Comparison of ENCODE assay signal across 7 cellular contexts in genomic region chr13:18224411-18224810, GRCh38.
DNase-seq lines count a peak whose midpoint lies in the region; ATAC-seq and TF ChIP-seq lines count a peak whose summit lies in the region.
"Not testable (repeated sequence)": the region's sequence is repeated elsewhere in the genome, so short reads cannot be mapped to it uniquely, and the experiment has no call there.

No MANE protein-coding gene starts in this region.

- not testable (repeated sequence) for H3K36me3 Mint-ChIP-seq in CD8-positive, alpha-beta memory T cell; activated CD4-positive, alpha-beta T cell treated with anti-CD3 and anti-CD28 coated beads for 36 hours (ENCODE audit: low read depth); activated CD8-positive, alpha-beta T cell treated with anti-CD3 and anti-CD28 coated beads for 36 hours (ENCODE audit: low read depth); activated naive CD4-positive, alpha-beta T cell treated with anti-CD3 and anti-CD28 coated beads for 36 hours (ENCODE audit: low read depth)

- H3K27me3 Mint-ChIP-seq in CD8-positive, alpha-beta memory T cell; activated CD4-positive, alpha-beta T cell treated with anti-CD3 and anti-CD28 coated beads for 36 hours; activated CD8-positive, alpha-beta T cell treated with anti-CD3 and anti-CD28 coated beads for 36 hours; activated naive CD4-positive, alpha-beta T cell treated with anti-CD3 and anti-CD28 coated beads for 36 hours (ENCODE audit: low read depth): not testable (repeated sequence)

- H3F3A ChIP-seq in MM.1S (ENCODE audit: insufficient read depth, low read length), result not testable (repeated sequence)

- H3K4me3 ChIP-seq in CD8-positive, alpha-beta memory T cell (ENCODE audit: low read length); MM.1S (ENCODE audit: low read length): not testable (repeated sequence)

- H3K4me3 Mint-ChIP-seq in CD8-positive, alpha-beta memory T cell, result peak overlapping the region in 2 of 7 donors; percentile 3 to 61
- H3K4me3 Mint-ChIP-seq in activated CD4-positive, alpha-beta T cell treated with anti-CD3 and anti-CD28 coated beads for 36 hours; activated CD8-positive, alpha-beta T cell treated with anti-CD3 and anti-CD28 coated beads for 36 hours; activated naive CD4-positive, alpha-beta T cell treated with anti-CD3 and anti-CD28 coated beads for 36 hours: not testable (repeated sequence)

- peaks cover 0 to 14% (median 4%) of the 10 kb centered on the region in 3 donors for H3K4me1 Mint-ChIP-seq in CD8-positive, alpha-beta memory T cell
- not testable (repeated sequence) for H3K4me1 Mint-ChIP-seq in activated CD4-positive, alpha-beta T cell treated with anti-CD3 and anti-CD28 coated beads for 36 hours; activated CD8-positive, alpha-beta T cell treated with anti-CD3 and anti-CD28 coated beads for 36 hours (ENCODE audit: low read depth); activated naive CD4-positive, alpha-beta T cell treated with anti-CD3 and anti-CD28 coated beads for 36 hours (ENCODE audit: low read depth)

- not testable (repeated sequence) for H3K9me2 ChIP-seq in MM.1S (replicated peaks; ENCODE audit: insufficient read depth, low read length)

- not testable (repeated sequence) for H3K36me3 ChIP-seq in CD8-positive, alpha-beta memory T cell (ENCODE audit: insufficient read depth, low read length); MM.1S (replicated peaks; ENCODE audit: insufficient read depth, low read length)

- H3K27ac Mint-ChIP-seq in CD8-positive, alpha-beta memory T cell; activated CD4-positive, alpha-beta T cell treated with anti-CD3 and anti-CD28 coated beads for 36 hours; activated CD8-positive, alpha-beta T cell treated with anti-CD3 and anti-CD28 coated beads for 36 hours; activated naive CD4-positive, alpha-beta T cell treated with anti-CD3 and anti-CD28 coated beads for 36 hours: not testable (repeated sequence)

- H3K79me2 ChIP-seq in MM.1S (ENCODE audit: low read length), result not testable (repeated sequence)

- H3K9ac ChIP-seq in MM.1S (ENCODE audit: low read length), result not testable (repeated sequence)

- intact Hi-C loops in activated CD4-positive, alpha-beta T cell treated with anti-CD3 and anti-CD28 coated beads for 36 hours (cut with DNase I, micrococcal nuclease); activated CD8-positive, alpha-beta T cell treated with anti-CD3 and anti-CD28 coated beads for 36 hours (cut with micrococcal nuclease); activated naive CD4-positive, alpha-beta T cell treated with anti-CD3 and anti-CD28 coated beads for 36 hours (cut with micrococcal nuclease): not testable (repeated sequence)

- H3K9me3 ChIP-seq in CD8-positive, alpha-beta memory T cell (ENCODE audit: low read length); MM.1S (replicated peaks; ENCODE audit: insufficient read depth, low read length): not testable (repeated sequence)

- peak in 3 of 5 donors; percentile 12 to 49 (median 14) for DNase-seq in CD8-positive, alpha-beta memory T cell
- DNase-seq in MM.1S (peak; percentile 7), RPMI8226 (peak; percentile 22), glomerular visceral epithelial cell (ENCODE audit: extremely low spot score) (peak; percentile 12)
- DNase-seq in activated CD4-positive, alpha-beta T cell treated with anti-CD3 and anti-CD28 coated beads for 36 hours, result peak; percentile 19
- DNase-seq in activated CD8-positive, alpha-beta T cell treated with anti-CD3 and anti-CD28 coated beads for 36 hours, result peak; percentile 3
- peak; percentile 21 for DNase-seq in activated naive CD4-positive, alpha-beta T cell treated with anti-CD3 and anti-CD28 coated beads for 36 hours

- POLR2A ChIA-PET in CD8-positive, alpha-beta memory T cell (lab: Charles Lee); activated CD4-positive, alpha-beta T cell treated with anti-CD3 and anti-CD28 coated beads for 36 hours (lab: Charles Lee); activated CD8-positive, alpha-beta T cell treated with anti-CD3 and anti-CD28 coated beads for 36 hours (lab: Charles Lee): not testable (repeated sequence)

- CTCF ChIA-PET in CD8-positive, alpha-beta memory T cell (lab: Charles Lee); activated CD4-positive, alpha-beta T cell treated with anti-CD3 and anti-CD28 coated beads for 36 hours (lab: Charles Lee); activated CD8-positive, alpha-beta T cell treated with anti-CD3 and anti-CD28 coated beads for 36 hours (lab: Charles Lee); activated naive CD4-positive, alpha-beta T cell treated with anti-CD3 and anti-CD28 coated beads for 36 hours (lab: Charles Lee): not testable (repeated sequence)

- not testable (repeated sequence) for H3K4me1 ChIP-seq in CD8-positive, alpha-beta memory T cell (ENCODE audit: insufficient read depth, low read length); MM.1S (ENCODE audit: low read length)

- H3K27ac ChIP-seq in CD8-positive, alpha-beta memory T cell (ENCODE audit: low read depth, low read length); MM.1S (ENCODE audit: low read length): not testable (repeated sequence)

- not testable (repeated sequence) for H2AFZ ChIP-seq in MM.1S (ENCODE audit: low read length)

- not testable (repeated sequence) for ATAC-seq in activated CD4-positive, alpha-beta T cell treated with anti-CD3 and anti-CD28 coated beads for 36 hours; activated CD8-positive, alpha-beta T cell treated with anti-CD3 and anti-CD28 coated beads for 36 hours

- not testable (repeated sequence) for TF ChIP-seq CTCF in MM.1S (IDR thresholded peaks at IDR 0.05; ENCODE audit: low read length); activated CD8-positive, alpha-beta T cell treated with anti-CD3 and anti-CD28 coated beads for 36 hours (IDR thresholded peaks at IDR 0.05)

- H3K9me3 Mint-ChIP-seq in CD8-positive, alpha-beta memory T cell; activated CD4-positive, alpha-beta T cell treated with anti-CD3 and anti-CD28 coated beads for 36 hours (ENCODE audit: low read depth); activated CD8-positive, alpha-beta T cell treated with anti-CD3 and anti-CD28 coated beads for 36 hours; activated naive CD4-positive, alpha-beta T cell treated with anti-CD3 and anti-CD28 coated beads for 36 hours: not testable (repeated sequence)

- H4K20me1 ChIP-seq in MM.1S (ENCODE audit: insufficient read depth, low read length), result not testable (repeated sequence)

- not testable (repeated sequence) for H3K27me3 ChIP-seq in CD8-positive, alpha-beta memory T cell (ENCODE audit: insufficient read depth, low read length, poor library complexity, severe bottlenecking); MM.1S (replicated peaks; ENCODE audit: insufficient read depth, low read length)

- not testable (repeated sequence) for H3K4me2 ChIP-seq in MM.1S (ENCODE audit: low read depth, low read length)
